8 cellular contexts compared by ENCODE assay signal in genomic region chr16:2882460-2883026, GRCh38. TPM values are rescaled to one million over a fixed set of nuclear protein-coding genes. Genes with fewer than 3 reads are reported as not detected.
A peak's percentile ranks its signal among the peaks of the same experiment; 100 is the strongest.
DNase-seq lines count a peak whose midpoint lies in the region; ATAC-seq and TF ChIP-seq lines count a peak whose summit lies in the region.

No MANE protein-coding gene starts in this region.

- H3K4me1 ChIP-seq in SK-N-SH (ENCODE audit: control insufficient read depth in 1 of 2, insufficient read depth in 2 of 2, low read depth in 1 of 2, low read length in 1 of 2) = peaks cover 0 to 6% of the 10 kb centered on the region in 2 experiments; a peak in 1 of 4 replicates
- peaks cover 4% of the 10 kb centered on the region for H3K4me1 ChIP-seq in ovary (ENCODE audit: insufficient read depth)
- H3K4me1 ChIP-seq in tibial artery = peaks cover 0 to 17% (median 9%) of the 10 kb centered on the region in 4 donors

- POLR2A ChIA-PET in SK-N-SH (lab: Yijun Ruan, JAX) = interaction anchor here (0.7 to 2.8 kb wide), 10 partner anchors 11 to 163 kb away, joined by 3 to 13 read pairs (median 4); partner anchors contain the start of genes FLYWCH1 and PRSS27

- TF ChIP-seq EP300 in SK-N-SH (IDR thresholded peaks at IDR 0.05; ENCODE audit: borderline replicate concordance in 1 of 2, low read depth in 1 of 2, low read length in 1 of 2) = no peak
- TF ChIP-seq EP300 in ovary (IDR thresholded peaks at IDR 0.05) = peak; percentile 61

- peak overlapping the region; percentile 90 for H3K4me2 ChIP-seq in SK-N-SH

- H3K36me3 ChIP-seq in SK-N-SH (replicated peaks in 1 of 2; ENCODE audit: control insufficient read depth in 1 of 2, insufficient read depth in 2 of 2, low read length in 1 of 2) = peaks cover 0 to 4% of the 10 kb centered on the region in 2 experiments
- H3K36me3 ChIP-seq in ovary = no peaks in the 10 kb centered on the region
- no peaks in the 10 kb centered on the region for H3K36me3 ChIP-seq in tibial artery

- H3K27ac ChIP-seq in SK-N-SH (ENCODE audit: low read depth in 2 of 2, low read length in 1 of 2) (peak overlapping the region; percentile 93 to 94), ovary (peak overlapping the region; percentile 90), tibial artery (peak overlapping the region; percentile 93 to 96)

- peak overlapping the region; percentile 96 for H2AFZ ChIP-seq in SK-N-SH (ENCODE audit: low read depth)

- peak overlapping the region; percentile 86 for H3K9ac ChIP-seq in SK-N-SH

- H3K4me3 Mint-ChIP-seq in activated naive CD8-positive, alpha-beta T cell treated with anti-CD3 and anti-CD28 coated beads, Interleukin-2, amount 50 U/mL, for 24 hours = peak overlapping the region; percentile 87

- no peaks in the 10 kb centered on the region for H3K9me2 ChIP-seq in SK-N-SH

- H3K79me2 ChIP-seq in SK-N-SH (ENCODE audit: insufficient read depth) = peaks cover 34% of the 10 kb centered on the region

- no peaks in the 10 kb centered on the region for H3K9me3 ChIP-seq in SK-N-SH
- no peaks in the 10 kb centered on the region for H3K9me3 ChIP-seq in ovary
- no peaks in the 10 kb centered on the region for H3K9me3 ChIP-seq in tibial artery

- no peaks in the 10 kb centered on the region for H4K20me1 ChIP-seq in SK-N-SH (ENCODE audit: insufficient read depth)

- H3K4me3 ChIP-seq in GM08714 (ENCODE audit: low read length) (peak overlapping the region; percentile 57; the same call in 1 of the 2 replicates), SK-N-SH (ENCODE audit: low read depth in 2 of 2, low read length in 1 of 2) (peak overlapping the region; percentile 73 to 84), ovary (peak overlapping the region; percentile 91), tibial artery (peak overlapping the region; percentile 86 to 87)

- no peaks in the 10 kb centered on the region for H3K27me3 ChIP-seq in SK-N-SH (ENCODE audit: insufficient read depth)
- H3K27me3 ChIP-seq in ovary = no peaks in the 10 kb centered on the region
- no peaks in the 10 kb centered on the region for H3K27me3 ChIP-seq in tibial artery

- 0% methylated on average over 20 of the region's 34 CpGs for WGBS in SK-N-SH (ENCODE audit: low lambda C conversion rate)
- WGBS in ovary, 3 donors = 0 to 1% (median 1%) methylated on average over 32 to 34 of the region's 34 CpGs

- TF ChIP-seq RAD21 in SK-N-SH (IDR thresholded peaks at IDR 0.05; ENCODE audit: low read length) = no peak

- H3F3A ChIP-seq in SK-N-SH (replicated peaks; ENCODE audit: insufficient read depth) = peaks cover 12% of the 10 kb centered on the region

- CTCF ChIA-PET in SK-N-SH (lab: Yijun Ruan, JAX) = interaction anchor here (1.0 to 4.1 kb wide), 6 partner anchors 10 to 79 kb away, joined by 3 to 27 read pairs (median 6); no protein-coding TSS in a partner anchor

- H3K27me3 Mint-ChIP-seq in activated naive CD8-positive, alpha-beta T cell treated with anti-CD3 and anti-CD28 coated beads, Interleukin-2, amount 50 U/mL, for 24 hours = no peaks in the 10 kb centered on the region

- H3K9me3 Mint-ChIP-seq in activated naive CD8-positive, alpha-beta T cell treated with anti-CD3 and anti-CD28 coated beads, Interleukin-2, amount 50 U/mL, for 24 hours = peaks cover 4% of the 10 kb centered on the region

- no peak for TF ChIP-seq POLR2A in ovary (IDR thresholded peaks at IDR 0.05)

- no peaks in the 10 kb centered on the region for H3K36me3 Mint-ChIP-seq in activated naive CD8-positive, alpha-beta T cell treated with anti-CD3 and anti-CD28 coated beads, Interleukin-2, amount 50 U/mL, for 24 hours (ENCODE audit: low read depth)

- intact Hi-C loops in Right ventricle myocardium superior (cut with DNase I) (loop anchor here (2.0 kb wide), 1 partner anchor 22 kb away; no protein-coding TSS in a partner anchor), ovary (cut with DNase I) (no loop called here), tibial artery (cut with DNase I; ENCODE audit: low total_unique reads) (loop anchor here (1.0 kb wide), 1 partner anchor 23 kb away; no protein-coding TSS in a partner anchor)

- H3K4me1 Mint-ChIP-seq in activated naive CD8-positive, alpha-beta T cell treated with anti-CD3 and anti-CD28 coated beads, Interleukin-2, amount 50 U/mL, for 24 hours = peaks cover 26% of the 10 kb centered on the region

- ATAC-seq in HG02610 (IDR thresholded peaks at IDR 0.05; ENCODE audit: unreplicated experiment) (peak; percentile 85), Right ventricle myocardium superior (ENCODE audit: poor library complexity) (peak; percentile 96)
- ATAC-seq in activated naive CD8-positive, alpha-beta T cell treated with anti-CD3 and anti-CD28 coated beads, Interleukin-2, amount 50 U/mL, for 24 hours = peak; percentile 94

- TF ChIP-seq CTCF in SK-N-SH (IDR thresholded peaks at IDR 0.05) (no peak), ovary (IDR thresholded peaks at IDR 0.05) (no peak), tibial artery (IDR thresholded peaks at IDR 0.05) (no peak)

- DNase-seq in NCI-H1092 (lab: John Stamatoyannopoulos, UW) = peak; percentile 97
- DNase-seq in SK-N-SH = peak; percentile 95
- DNase-seq in activated naive CD8-positive, alpha-beta T cell treated with anti-CD3 and anti-CD28 coated beads, Interleukin-2, amount 50 U/mL, for 24 hours = peak; percentile 93
- peak; percentile 98 for DNase-seq in Right ventricle myocardium superior
- DNase-seq in ovary = peak; percentile 95 to 98 (median 96)
- DNase-seq in tibial artery = peak; percentile 99

- peak overlapping the region; percentile 89 for H3K27ac Mint-ChIP-seq in activated naive CD8-positive, alpha-beta T cell treated with anti-CD3 and anti-CD28 coated beads, Interleukin-2, amount 50 U/mL, for 24 hours

TF ChIP-seq in SK-N-SH, 30 proteins besides CTCF, POLR2A, EP300 and RAD21:
- TF ChIP-seq TAF1 (IDR thresholded peaks at IDR 0.05; ENCODE audit: borderline replicate concordance, low read depth, low read length) (peak; percentile 11; the same call in 1 of the 2 replicates), MXI1 (IDR thresholded peaks at IDR 0.05; ENCODE audit: low read depth, low read length) (peak; percentile 31), MAX (IDR thresholded peaks at IDR 0.05; ENCODE audit: low read depth) (peak; percentile 54), RFX5 (IDR thresholded peaks at IDR 0.05; ENCODE audit: low read length) (peak; percentile 68), PBX3 (IDR thresholded peaks at IDR 0.05) (peak; percentile 83), POLR2AphosphoS5 (IDR thresholded peaks at IDR 0.05; ENCODE audit: low read depth, low read length) (peak; percentile 59; the same call in 1 of the 2 replicates), IRF3 (IDR thresholded peaks at IDR 0.05; ENCODE audit: low read depth, low read length) (no peak; the same call in 1 of the 2 replicates), SMC3 (IDR thresholded peaks at IDR 0.05; ENCODE audit: low read depth, low read length) (no peak), GATA2 (CRISPR knock-in tag; IDR thresholded peaks at IDR 0.05) (no peak)

RNA-seq across cellular contexts. Expression of gene FLYWCH2, which starts 0.5 kb away (rescaled TPM):
- polyA plus RNA-seq in SK-N-SH (2012; rRNA removed) = 56.4 and 64.8 TPM in 2 replicates
- polyA plus RNA-seq in SK-N-SH (2012; cell fraction: cytosol; rRNA removed) = 26.4 and 44.3 TPM in 2 replicates
- 29.4 and 41.7 TPM in 2 replicates for polyA plus RNA-seq in SK-N-SH (2012; cell fraction: nucleus; rRNA removed)
- 27.9 TPM for total RNA-seq in Right ventricle myocardium superior
- total RNA-seq in ovary = 10 to 100 TPM; 24.7 to 46.0 (median 30.6) TPM
- 10 to 100 TPM in 1 of 2 donors, 1 to 10 TPM in 1; 3.0 to 50.9 TPM for polyA plus RNA-seq in ovary

RNA-seq across cellular contexts. Expression of gene PRSS22, which starts 24.6 kb away (rescaled TPM):
- polyA plus RNA-seq in SK-N-SH (2012; rRNA removed) (not detected in 2 replicates), ovary (under 1 TPM in 1 of 2 donors, not detected in 1; 0.10 TPM)
- not detected in 2 replicates for polyA plus RNA-seq in SK-N-SH (2012; cell fraction: cytosol; rRNA removed)
- 0.18 and 0.26 TPM in 2 replicates for polyA plus RNA-seq in SK-N-SH (2012; cell fraction: nucleus; rRNA removed)
- total RNA-seq in Right ventricle myocardium superior (not detected), ovary (1 to 10 TPM in 4 of 7 donors, under 1 TPM in 1, not detected in 2; 0.60 to 7.2 (median 1.3) TPM)

RNA-seq across cellular contexts. Expression of gene FLYWCH1, which starts 29.2 kb away (rescaled TPM):
- polyA plus RNA-seq in SK-N-SH (2012; rRNA removed) (22.4 and 30.1 TPM in 2 replicates), ovary (10 to 100 TPM in 1 of 2 donors, 1 to 10 TPM in 1; 2.2 to 37.2 TPM)
- 7.3 and 14.1 TPM in 2 replicates for polyA plus RNA-seq in SK-N-SH (2012; cell fraction: cytosol; rRNA removed)
- 102 and 122 TPM in 2 replicates for polyA plus RNA-seq in SK-N-SH (2012; cell fraction: nucleus; rRNA removed)
- total RNA-seq in Right ventricle myocardium superior (36.8 TPM), ovary (10 to 100 TPM; 31.4 to 66.9 (median 55.3) TPM)

RNA-seq across cellular contexts. Expression of gene ZG16B, which starts 52.4 kb away (rescaled TPM):
- polyA plus RNA-seq in SK-N-SH (2012; rRNA removed) (0.26 and 0.47 TPM in 2 replicates), ovary (1 to 10 TPM in 1 of 2 donors, under 1 TPM in 1; 0.28 to 1.8 TPM)
- polyA plus RNA-seq in SK-N-SH (2012; cell fraction: cytosol; rRNA removed) = 0.24 and 0.46 TPM in 2 replicates
- polyA plus RNA-seq in SK-N-SH (2012; cell fraction: nucleus; rRNA removed) = 0.29 and 0.49 TPM in 2 replicates
- total RNA-seq in Right ventricle myocardium superior (not detected), ovary (1 to 10 TPM in 1 of 7 donors, under 1 TPM in 3, not detected in 3; 0.32 to 1.0 (median 0.45) TPM)

Comparison
In these comparisons a context has a peak if more than half of its experiments do, and no peak if none do; other contexts are left out.
1. Peak in every context shown above with its lines: DNase-seq, ATAC-seq, H3K4me3 ChIP-seq and H3K27ac ChIP-seq.
2. intact Hi-C loops: an anchor here in Right ventricle myocardium superior (2.0 kb wide) and tibial artery (1.0 kb wide); none called in ovary.